Comparison of ENCODE assay signal across 2 cellular contexts in genomic region chr15:58065011-58065444, GRCh38.
TF ChIP-seq lines count a peak whose summit lies in the region.

No MANE protein-coding gene starts in this region.

TF ChIP-seq in HEK293, 187 proteins besides CTCF, POLR2A, EP300 and RAD21 (continued from another document and continues in another):
- TF ChIP-seq ZBTB6 (tag by site-specific recombination; IDR thresholded peaks at IDR 0.05) (no peak), ZNF610 (tag by site-specific recombination; IDR thresholded peaks at IDR 0.05; ENCODE audit: borderline replicate concordance) (no peak), ZBTB26 (tag by site-specific recombination; optimal IDR thresholded peaks at IDR 0.05) (no peak), ZNF777 (tag by site-specific recombination; IDR thresholded peaks at IDR 0.05; ENCODE audit: borderline replicate concordance) (no peak), ZNF140 (tag by site-specific recombination; IDR thresholded peaks at IDR 0.05) (no peak), ZNF302 (tag by site-specific recombination; IDR thresholded peaks at IDR 0.05; ENCODE audit: low read depth) (no peak), ZNF394 (tag by site-specific recombination; IDR thresholded peaks at IDR 0.05; ENCODE audit: borderline replicate concordance) (no peak), ZNF157 (tag by site-specific recombination; IDR thresholded peaks at IDR 0.05) (no peak), SCRT1 (tag by site-specific recombination; IDR thresholded peaks at IDR 0.05; ENCODE audit: borderline replicate concordance) (no peak), ZSCAN30 (tag by site-specific recombination; IDR thresholded peaks at IDR 0.05) (no peak), ZNF132 (tag by site-specific recombination; IDR thresholded peaks at IDR 0.05; ENCODE audit: borderline replicate concordance) (no peak), SP7 (tag by site-specific recombination; IDR thresholded peaks at IDR 0.05) (no peak), ZNF558 (tag by site-specific recombination; IDR thresholded peaks at IDR 0.05) (no peak), ZNF354C (tag by site-specific recombination; IDR thresholded peaks at IDR 0.05; ENCODE audit: borderline replicate concordance, low read depth) (no peak), BCL11B (tag by site-specific recombination; IDR thresholded peaks at IDR 0.05; ENCODE audit: low read depth) (no peak), ELK4 (IDR thresholded peaks at IDR 0.05; ENCODE audit: borderline replicate concordance, low read depth, low read length) (no peak), ZNF514 (tag by site-specific recombination; IDR thresholded peaks at IDR 0.05) (no peak), ZFHX2 (tag by site-specific recombination; conservative IDR thresholded peaks at IDR 0.05) (no peak), ZNF692 (tag by site-specific recombination; IDR thresholded peaks at IDR 0.05) (no peak), ZNF335 (tag by site-specific recombination; conservative IDR thresholded peaks at IDR 0.05) (peak; percentile 92), ZNF747 (tag by site-specific recombination; IDR thresholded peaks at IDR 0.05) (no peak), ZNF366 (tag by site-specific recombination; conservative IDR thresholded peaks at IDR 0.05) (no peak), ZNF37A (tag by site-specific recombination; IDR thresholded peaks at IDR 0.05) (no peak), GLI2 (tag by site-specific recombination; IDR thresholded peaks at IDR 0.05; ENCODE audit: borderline replicate concordance, low read depth) (no peak), ZNF707 (tag by site-specific recombination; IDR thresholded peaks at IDR 0.05) (no peak), ZNF48 (tag by site-specific recombination; IDR thresholded peaks at IDR 0.05) (no peak), ZBTB8A (tag by site-specific recombination; IDR thresholded peaks at IDR 0.05) (no peak)

TF ChIP-seq in K562, 482 proteins besides CTCF, POLR2A, EP300 and RAD21 (continued from another document and continues in another):
- TF ChIP-seq ZNF146 (CRISPR knock-in tag; IDR thresholded peaks at IDR 0.05; ENCODE audit: unreplicated experiment) (no peak), NR2C2 (CRISPR knock-in tag; IDR thresholded peaks at IDR 0.05) (no peak), NR2C2 (tag; IDR thresholded peaks at IDR 0.05) (peak; percentile 46; the same call in 1 of the 2 replicates), ZNF609 (CRISPR knock-in tag; IDR thresholded peaks at IDR 0.05; ENCODE audit: borderline replicate concordance) (no peak), TEAD4 (IDR thresholded peaks at IDR 0.05; ENCODE audit: low read length) (no peak), TEAD4 (CRISPR knock-in tag; IDR thresholded peaks at IDR 0.05; ENCODE audit: borderline replicate concordance) (no peak), ZNF639 (CRISPR knock-in tag; conservative IDR thresholded peaks at IDR 0.05 in 1 of 2, IDR thresholded peaks at IDR 0.05 in 1 of 2) (peak in 1 of 2 experiments; percentile 21; a peak in 1 of 4 replicates), TRIM28 (IDR thresholded peaks at IDR 0.05) (no peak), ZBTB2 (IDR thresholded peaks at IDR 0.05) (no peak), EP400 (IDR thresholded peaks at IDR 0.05) (no peak), CBX1 (IDR thresholded peaks at IDR 0.05; ENCODE audit: low read depth) (no peak), BRF2 (IDR thresholded peaks at IDR 0.05; ENCODE audit: borderline replicate concordance, insufficient read depth, insufficient read length) (no peak), ZBTB5 (IDR thresholded peaks at IDR 0.05) (no peak), HOMEZ (CRISPR knock-in tag; IDR thresholded peaks at IDR 0.05) (no peak), CC2D1A (IDR thresholded peaks at IDR 0.05) (peak; percentile 72; the same call in 1 of the 2 replicates), BHLHE40 (IDR thresholded peaks at IDR 0.05; ENCODE audit: low read length) (peak; percentile 10; the same call in 1 of the 2 replicates), CEBPG (CRISPR knock-in tag; IDR thresholded peaks at IDR 0.05) (no peak), CEBPG (tag; conservative IDR thresholded peaks at IDR 0.05 in 1 of 2, IDR thresholded peaks at IDR 0.05 in 1 of 2) (no peak), BACH1 (tag; IDR thresholded peaks at IDR 0.05) (no peak), DMBX1 (CRISPR knock-in tag; IDR thresholded peaks at IDR 0.05; ENCODE audit: borderline replicate concordance) (no peak), CHD4 (IDR thresholded peaks at IDR 0.05; ENCODE audit: insufficient read depth, insufficient replicate concordance, low read depth, low read length, poor library complexity, severe bottlenecking) (no peak), ZNF212 (CRISPR knock-in tag; IDR thresholded peaks at IDR 0.05) (no peak), ZNF584 (CRISPR knock-in tag; IDR thresholded peaks at IDR 0.05; ENCODE audit: low read depth) (no peak), ZNF644 (tag; IDR thresholded peaks at IDR 0.05; ENCODE audit: low read depth) (no peak), RREB1 (CRISPR knock-in tag; IDR thresholded peaks at IDR 0.05) (no peak)
